16 cellular contexts compared by ENCODE assay signal in genomic region chr3:17003457-17003856, GRCh38.
DNase-seq lines count a peak whose midpoint lies in the region; ATAC-seq and TF ChIP-seq lines count a peak whose summit lies in the region.
"Had no signal": no experiment of that assay in that cellular context is flagged by ENCODE, and none has a peak within 500 bp of the region (broad histone marks: within the 10 kb centered on the region; RNA-seq: fewer than 3 reads in every experiment).

No MANE protein-coding gene starts in this region.

- no peak overlapping the region for H3K4me3 ChIP-seq in endodermal cell (ENCODE audit: low read length)
- H3K4me3 ChIP-seq: BLaER1 treated with 17β-estradiol and CSF1 and Interleukin-3, amounts not matched to agents 10 nM and 100 nM; GM23338; HAP-1 had no signal

- H3K36me3 ChIP-seq in endodermal cell (ENCODE audit: control insufficient read depth, insufficient read depth, low read length), result no peaks in the 10 kb centered on the region
- H3K36me3 ChIP-seq: HAP-1 had no signal

- H3K9ac ChIP-seq in endodermal cell (ENCODE audit: extremely low read depth, low read length, poor library complexity, severe bottlenecking), result no peak overlapping the region
- H3K9ac ChIP-seq: BLaER1 treated with 17β-estradiol and CSF1 and Interleukin-3, amounts not matched to agents 10 nM and 100 nM had no signal

- intact Hi-C loops in natural killer cell (cut with micrococcal nuclease), result no loop called here

- DNase-seq in natural killer cell (no peak), naive B cell (no peak), endodermal cell (no peak), GM19238 (ENCODE audit: insufficient read length, low spot score) (no peak)
- DNase-seq in natural killer cell treated with Interleukin-12 subunit alpha and Interleukin-12 subunit beta and Interleukin-15 and Interleukin-18, amount 100 ng/mL, for 72 hours (ENCODE audit: low spot score), result no peak
- no peak for DNase-seq in central memory CD8-positive, alpha-beta T cell (ENCODE audit: low spot score in 2 of 2)
- DNase-seq: ACHN; CD4-positive, CD25-positive, alpha-beta regulatory T cell; COR-L47; DND-41; GDM1 had no signal

- peaks cover 4% of the 10 kb centered on the region for H3K4me1 ChIP-seq in endodermal cell (ENCODE audit: control insufficient read depth, insufficient read depth, low read length)

- no peak for ATAC-seq in natural killer cell
- ATAC-seq in natural killer cell treated with Interleukin-12 subunit alpha and Interleukin-12 subunit beta and Interleukin-15 and Interleukin-18, amount 100 ng/mL, for 72 hours, result no peak
- no peak for ATAC-seq in central memory CD8-positive, alpha-beta T cell (replicated peaks; ENCODE audit: extremely low read depth, poor library complexity, severe bottlenecking)
- ATAC-seq in naive B cell (ENCODE audit: low read depth in 2 of 2), result no peak
- ATAC-seq in GM18498 (IDR thresholded peaks at IDR 0.05; ENCODE audit: unreplicated experiment), result no peak

- peak overlapping the region; percentile 69 to 87 for H3K27ac Mint-ChIP-seq in natural killer cell
- H3K27ac Mint-ChIP-seq in natural killer cell treated with Interleukin-12 subunit alpha and Interleukin-12 subunit beta and Interleukin-15 and Interleukin-18, amount 100 ng/mL, for 72 hours, result peak overlapping the region in 1 of 2 donors; percentile 65
- peak overlapping the region; percentile 29 for H3K27ac Mint-ChIP-seq in central memory CD8-positive, alpha-beta T cell (ENCODE audit: low read depth)
- peak overlapping the region in 5 of 6 donors; percentile 17 to 94 (median 88) for H3K27ac Mint-ChIP-seq in naive B cell
- no peak overlapping the region for H3K27ac Mint-ChIP-seq in endodermal cell
- H3K27ac Mint-ChIP-seq: GM23338 had no signal

- H3K27me3 Mint-ChIP-seq in natural killer cell (ENCODE audit: low read depth in 2 of 2) (no peaks in the 10 kb centered on the region), naive B cell (no peaks in the 10 kb centered on the region), endodermal cell (ENCODE audit: insufficient read depth) (peaks cover 91% of the 10 kb centered on the region)
- no peaks in the 10 kb centered on the region for H3K27me3 Mint-ChIP-seq in natural killer cell treated with Interleukin-12 subunit alpha and Interleukin-12 subunit beta and Interleukin-15 and Interleukin-18, amount 100 ng/mL, for 72 hours
- no peaks in the 10 kb centered on the region for H3K27me3 Mint-ChIP-seq in central memory CD8-positive, alpha-beta T cell
- H3K27me3 Mint-ChIP-seq: CD4-positive, CD25-positive, alpha-beta regulatory T cell; IgD-negative memory B cell had no signal

- TF ChIP-seq CTCF in natural killer cell (IDR thresholded peaks at IDR 0.05) (no peak), endodermal cell (conservative IDR thresholded peaks at IDR 0.05) (no peak)

- H3K9me3 ChIP-seq in endodermal cell (ENCODE audit: control insufficient read depth, low read length), result peaks cover 13% of the 10 kb centered on the region
- H3K9me3 ChIP-seq: HAP-1 had no signal

- H3K36me3 Mint-ChIP-seq in natural killer cell (no peaks in the 10 kb centered on the region), naive B cell (peaks cover 8% of the 10 kb centered on the region in 2 donors), endodermal cell (ENCODE audit: low read depth) (peaks cover 4% of the 10 kb centered on the region)
- peaks cover 12% of the 10 kb centered on the region for H3K36me3 Mint-ChIP-seq in natural killer cell treated with Interleukin-12 subunit alpha and Interleukin-12 subunit beta and Interleukin-15 and Interleukin-18, amount 100 ng/mL, for 72 hours
- peaks cover 2% of the 10 kb centered on the region for H3K36me3 Mint-ChIP-seq in central memory CD8-positive, alpha-beta T cell (ENCODE audit: insufficient read depth)

- H3K4me3 Mint-ChIP-seq in natural killer cell, result no peak overlapping the region
- no peak overlapping the region for H3K4me3 Mint-ChIP-seq in natural killer cell treated with Interleukin-12 subunit alpha and Interleukin-12 subunit beta and Interleukin-15 and Interleukin-18, amount 100 ng/mL, for 72 hours
- H3K4me3 Mint-ChIP-seq in central memory CD8-positive, alpha-beta T cell, result no peak overlapping the region
- H3K4me3 Mint-ChIP-seq in naive B cell, result peak overlapping the region in 1 of 8 donors; percentile 48
- H3K4me3 Mint-ChIP-seq in endodermal cell, result no peak overlapping the region
- H3K4me3 Mint-ChIP-seq: GM23338 had no signal

- peaks cover 0 to 6% of the 10 kb centered on the region in 2 donors for H3K9me3 Mint-ChIP-seq in natural killer cell
- H3K9me3 Mint-ChIP-seq in natural killer cell treated with Interleukin-12 subunit alpha and Interleukin-12 subunit beta and Interleukin-15 and Interleukin-18, amount 100 ng/mL, for 72 hours, result peaks cover 10% of the 10 kb centered on the region
- H3K9me3 Mint-ChIP-seq in central memory CD8-positive, alpha-beta T cell, result no peaks in the 10 kb centered on the region
- peaks cover 0 to 25% (median 13%) of the 10 kb centered on the region in 7 donors for H3K9me3 Mint-ChIP-seq in naive B cell
- peaks cover 21% of the 10 kb centered on the region for H3K9me3 Mint-ChIP-seq in endodermal cell

- peaks cover 24% of the 10 kb centered on the region for H3K27me3 ChIP-seq in endodermal cell (ENCODE audit: control insufficient read depth, insufficient read depth, low read length, poor library complexity, severe bottlenecking)
- H3K27me3 ChIP-seq: BLaER1 treated with 17β-estradiol and CSF1 and Interleukin-3, amounts not matched to agents 10 nM and 100 nM had no signal

- no peak overlapping the region for H3K27ac ChIP-seq in endodermal cell (ENCODE audit: low read depth, low read length)
- H3K27ac ChIP-seq: BLaER1 treated with 17β-estradiol and CSF1 and Interleukin-3, amounts not matched to agents 10 nM and 100 nM had no signal

- H3K4me1 Mint-ChIP-seq in natural killer cell (peaks cover 88 to 90% of the 10 kb centered on the region in 2 donors), naive B cell (peaks cover 49 to 75% (median 64%) of the 10 kb centered on the region in 3 donors), endodermal cell (peaks cover 25% of the 10 kb centered on the region)
- peaks cover 50 to 80% of the 10 kb centered on the region in 2 donors for H3K4me1 Mint-ChIP-seq in natural killer cell treated with Interleukin-12 subunit alpha and Interleukin-12 subunit beta and Interleukin-15 and Interleukin-18, amount 100 ng/mL, for 72 hours (ENCODE audit: low read depth in 2 of 2)
- H3K4me1 Mint-ChIP-seq in central memory CD8-positive, alpha-beta T cell, result peaks cover 73% of the 10 kb centered on the region
